16 cellular contexts compared by ENCODE assay signal in the genomic region with DNA sequence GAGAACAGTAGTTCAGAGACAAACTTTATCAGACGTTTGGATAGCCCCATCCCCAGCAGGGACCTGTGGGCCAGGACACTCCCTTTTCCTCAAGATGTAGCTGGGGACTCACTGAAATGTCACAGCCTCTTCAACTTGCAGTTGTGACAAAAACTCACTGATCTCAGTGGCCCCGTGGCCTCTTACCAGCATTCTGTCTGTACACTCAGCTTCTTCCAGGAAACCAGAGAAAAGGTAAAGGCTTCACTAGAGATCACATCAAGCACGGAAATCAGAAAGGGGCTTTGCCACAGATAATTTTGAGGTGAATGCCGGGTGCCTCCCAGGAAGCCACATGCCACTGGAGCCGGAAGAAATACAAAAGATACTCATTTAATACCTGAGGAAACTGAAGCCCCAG.
DNase-seq lines count a peak whose midpoint lies in the region; ATAC-seq lines count a peak whose summit lies in the region.
"Had no signal": no experiment of that assay in that cellular context is flagged by ENCODE, and none has a peak within 500 bp of the region (broad histone marks: within the 10 kb centered on the region; RNA-seq: fewer than 3 reads in every experiment).

No MANE protein-coding gene starts in this region.

- H3K4me1 Mint-ChIP-seq in activated CD8-positive, alpha-beta T cell treated with anti-CD3 and anti-CD28 coated beads, Interleukin-2, amount 10 ng/mL, durations not matched to agents 7 days and 5 days (ENCODE audit: low read depth): peaks cover 25% of the 10 kb centered on the region
- no peaks in the 10 kb centered on the region for H3K4me1 Mint-ChIP-seq in central memory CD8-positive, alpha-beta T cell
- peaks cover 39% of the 10 kb centered on the region for H3K4me1 Mint-ChIP-seq in stimulated activated naive CD8-positive, alpha-beta T cell treated with anti-CD3 and anti-CD28 coated beads, Interleukin-15, amount 100 ng/mL, for 72 hours

- POLR2A ChIA-PET in activated CD8-positive, alpha-beta T cell treated with anti-CD3 and anti-CD28 coated beads, Interleukin-2, amount 10 ng/mL, durations not matched to agents 7 days and 5 days (lab: Charles Lee): interaction anchor here (0.7 kb wide), 1 partner anchor 103 kb away, joined by 4 read pairs; no protein-coding TSS in a partner anchor

- H3K36me3 Mint-ChIP-seq in activated CD8-positive, alpha-beta T cell treated with anti-CD3 and anti-CD28 coated beads, Interleukin-2, amount 10 ng/mL, durations not matched to agents 7 days and 5 days (ENCODE audit: low read depth): no peaks in the 10 kb centered on the region
- H3K36me3 Mint-ChIP-seq in central memory CD8-positive, alpha-beta T cell (ENCODE audit: insufficient read depth): peaks cover 4% of the 10 kb centered on the region

- DNase-seq in stimulated activated CD4-positive, alpha-beta T cell treated with anti-CD3 and anti-CD28 coated beads, Interleukin-15, amount 100 ng/mL, for 24 hours: peak; percentile 46
- DNase-seq in stimulated activated CD4-positive, alpha-beta T cell treated with anti-CD3 and anti-CD28 coated beads, Interleukin-12 subunit alpha, Interleukin-12 subunit beta, amount 100 ng/mL, for 4 hours: no peak
- peak; percentile 42 for DNase-seq in activated CD8-positive, alpha-beta T cell treated with anti-CD3 and anti-CD28 coated beads, Interleukin-2, amount 10 ng/mL, durations not matched to agents 7 days and 5 days
- DNase-seq in central memory CD8-positive, alpha-beta T cell (ENCODE audit: low spot score in 2 of 2): no peak
- peak in 1 of 2 donors; percentile 12 for DNase-seq in stimulated activated naive CD8-positive, alpha-beta T cell treated with anti-CD3 and anti-CD28 coated beads, Interleukin-15, amount 100 ng/mL, for 72 hours
- DNase-seq in NCI-H2227 treated with DMSO at 0.1 percent for 48 hours (lab: John Stamatoyannopoulos, UW): no peak
- no peak for DNase-seq in SK-N-DZ (ENCODE audit: low spot score)
- DNase-seq in SIG-M5 treated with dmso at 0.1 percent for 504 hours (lab: John Stamatoyannopoulos, UW; ENCODE audit: unreplicated experiment): no peak
- DNase-seq: aorta, EL, hypothalamus, midbrain, NCI-H1417 treated with DMSO at 0.1 percent for 48 hours, NCI-H226, RPMI8226, substantia nigra had no signal

- no peaks in the 10 kb centered on the region for H3K27me3 Mint-ChIP-seq in activated CD8-positive, alpha-beta T cell treated with anti-CD3 and anti-CD28 coated beads, Interleukin-2, amount 10 ng/mL, durations not matched to agents 7 days and 5 days (ENCODE audit: low read depth)
- peaks cover 56% of the 10 kb centered on the region for H3K27me3 Mint-ChIP-seq in central memory CD8-positive, alpha-beta T cell
- no peaks in the 10 kb centered on the region for H3K27me3 Mint-ChIP-seq in stimulated activated naive CD8-positive, alpha-beta T cell treated with anti-CD3 and anti-CD28 coated beads, Interleukin-15, amount 100 ng/mL, for 72 hours

- ATAC-seq in activated CD8-positive, alpha-beta T cell treated with anti-CD3 and anti-CD28 coated beads, Interleukin-2, amount 10 ng/mL, durations not matched to agents 7 days and 5 days: peak; percentile 70
- ATAC-seq in central memory CD8-positive, alpha-beta T cell (replicated peaks; ENCODE audit: extremely low read depth, poor library complexity, severe bottlenecking): peak; percentile 28
- peak; percentile 54 for ATAC-seq in stimulated activated naive CD8-positive, alpha-beta T cell treated with anti-CD3 and anti-CD28 coated beads, Interleukin-15, amount 100 ng/mL, for 72 hours

- no peak overlapping the region for H3K4me3 Mint-ChIP-seq in activated CD8-positive, alpha-beta T cell treated with anti-CD3 and anti-CD28 coated beads, Interleukin-2, amount 10 ng/mL, durations not matched to agents 7 days and 5 days
- peak overlapping the region; percentile 31 for H3K4me3 Mint-ChIP-seq in central memory CD8-positive, alpha-beta T cell
- H3K4me3 Mint-ChIP-seq in stimulated activated naive CD8-positive, alpha-beta T cell treated with anti-CD3 and anti-CD28 coated beads, Interleukin-15, amount 100 ng/mL, for 72 hours: peak overlapping the region; percentile 39 to 59

- peaks cover 8% of the 10 kb centered on the region for H3K9me3 Mint-ChIP-seq in activated CD8-positive, alpha-beta T cell treated with anti-CD3 and anti-CD28 coated beads, Interleukin-2, amount 10 ng/mL, durations not matched to agents 7 days and 5 days (ENCODE audit: insufficient read depth)
- no peaks in the 10 kb centered on the region for H3K9me3 Mint-ChIP-seq in central memory CD8-positive, alpha-beta T cell
- peaks cover 0 to 11% of the 10 kb centered on the region in 2 donors for H3K9me3 Mint-ChIP-seq in stimulated activated naive CD8-positive, alpha-beta T cell treated with anti-CD3 and anti-CD28 coated beads, Interleukin-15, amount 100 ng/mL, for 72 hours

- H3K27ac Mint-ChIP-seq in activated CD8-positive, alpha-beta T cell treated with anti-CD3 and anti-CD28 coated beads, Interleukin-2, amount 10 ng/mL, durations not matched to agents 7 days and 5 days: peak overlapping the region; percentile 80
- peak overlapping the region; percentile 20 for H3K27ac Mint-ChIP-seq in central memory CD8-positive, alpha-beta T cell (ENCODE audit: low read depth)
- peak overlapping the region in 1 of 2 donors; percentile 48 for H3K27ac Mint-ChIP-seq in stimulated activated naive CD8-positive, alpha-beta T cell treated with anti-CD3 and anti-CD28 coated beads, Interleukin-15, amount 100 ng/mL, for 72 hours

- CTCF ChIA-PET in activated CD8-positive, alpha-beta T cell treated with anti-CD3 and anti-CD28 coated beads, Interleukin-2, amount 10 ng/mL, durations not matched to agents 7 days and 5 days (lab: Charles Lee): interaction anchor here (1.2 to 2.1 kb wide), 3 partner anchors 41 to 382 kb away, joined by 4 to 6 read pairs (median 4); no protein-coding TSS in a partner anchor

Comparison
In these comparisons a context has a peak if more than half of its experiments do, and no peak if none do; other contexts are left out.
1. DNase-seq: peak in stimulated activated CD4-positive, alpha-beta T cell treated with anti-CD3 and anti-CD28 coated beads, Interleukin-15, amount 100 ng/mL, for 24 hours (single experiment) and activated CD8-positive, alpha-beta T cell treated with anti-CD3 and anti-CD28 coated beads, Interleukin-2, amount 10 ng/mL, durations not matched to agents 7 days and 5 days (single experiment); none in stimulated activated CD4-positive, alpha-beta T cell treated with anti-CD3 and anti-CD28 coated beads, Interleukin-12 subunit alpha, Interleukin-12 subunit beta, amount 100 ng/mL, for 4 hours (single experiment), central memory CD8-positive, alpha-beta T cell (0 of 2), NCI-H2227 treated with DMSO at 0.1 percent for 48 hours (single experiment), SK-N-DZ (single experiment) and SIG-M5 treated with dmso at 0.1 percent for 504 hours (single experiment).
2. Peak in every context shown above with its lines, with median percentiles within 50 percentile points of each other: ATAC-seq.